ENCODE assay signal across 1 cellular context in genomic region chr6:11430036-11430435, GRCh38.
TF ChIP-seq lines count a peak whose summit lies in the region.

No MANE protein-coding gene starts in this region.

TF ChIP-seq in HepG2, 621 proteins besides CTCF, POLR2A, EP300 and RAD21 (continued from another document):
- TF ChIP-seq ZNF788 (CRISPR knock-in tag; IDR thresholded peaks at IDR 0.05; ENCODE audit: borderline replicate concordance) (0 out of 2 replicates have a peak, but pooled peaks have one; percentile 28), ZNF564 (CRISPR knock-in tag; IDR thresholded peaks at IDR 0.05) (peak; percentile 93), SP140L (CRISPR knock-in tag; IDR thresholded peaks at IDR 0.05; ENCODE audit: borderline replicate concordance) (no peak), ZNF33A (CRISPR knock-in tag; IDR thresholded peaks at IDR 0.05; ENCODE audit: borderline replicate concordance) (no peak), ETV6 (CRISPR knock-in tag; conservative IDR thresholded peaks at IDR 0.05) (no peak), ZNF615 (CRISPR knock-in tag; IDR thresholded peaks at IDR 0.05; ENCODE audit: borderline replicate concordance) (0 out of 2 replicates have a peak, but pooled peaks have one; percentile 39), ZNF567 (CRISPR knock-in tag; IDR thresholded peaks at IDR 0.05; ENCODE audit: borderline replicate concordance) (no peak), FOXP4 (CRISPR knock-in tag; IDR thresholded peaks at IDR 0.05) (no peak), YY1 (IDR thresholded peaks at IDR 0.05; ENCODE audit: insufficient read depth, insufficient replicate concordance, low read depth, low read length) (no peak), HNRNPL (IDR thresholded peaks at IDR 0.05; ENCODE audit: low read depth, low read length) (no peak), ZNF770 (CRISPR knock-in tag; IDR thresholded peaks at IDR 0.05) (no peak), SMC3 (IDR thresholded peaks at IDR 0.05; ENCODE audit: low read length) (no peak), ZBTB46 (CRISPR knock-in tag; IDR thresholded peaks at IDR 0.05; ENCODE audit: borderline replicate concordance) (no peak), SNRNP70 (IDR thresholded peaks at IDR 0.05; ENCODE audit: low read depth, low read length) (no peak), NCOA1 (CRISPR knock-in tag; IDR thresholded peaks at IDR 0.05) (no peak), EEA1 (CRISPR knock-in tag; IDR thresholded peaks at IDR 0.05; ENCODE audit: borderline replicate concordance) (no peak), NAIF1 (CRISPR knock-in tag; IDR thresholded peaks at IDR 0.05; ENCODE audit: borderline replicate concordance) (0 out of 2 replicates have a peak, but pooled peaks have one; percentile 56), NR1H2 (CRISPR knock-in tag; IDR thresholded peaks at IDR 0.05; ENCODE audit: borderline replicate concordance, low read depth) (no peak), ETV5 (CRISPR knock-in tag; IDR thresholded peaks at IDR 0.05; ENCODE audit: borderline replicate concordance) (no peak), GTF2F1 (IDR thresholded peaks at IDR 0.05; ENCODE audit: low read length) (no peak), RBM22 (optimal IDR thresholded peaks at IDR 0.05; ENCODE audit: low read length) (no peak), ZBTB38 (CRISPR knock-in tag; IDR thresholded peaks at IDR 0.05) (peak; percentile 53; the same call in 1 of the 2 replicates), ZNF800 (CRISPR knock-in tag; IDR thresholded peaks at IDR 0.05) (0 out of 2 replicates have a peak, but pooled peaks have one; percentile 9), ZNF841 (CRISPR knock-in tag; IDR thresholded peaks at IDR 0.05; ENCODE audit: borderline replicate concordance) (no peak), JUNB (CRISPR knock-in tag; IDR thresholded peaks at IDR 0.05; ENCODE audit: borderline replicate concordance) (no peak), ZNF670 (CRISPR knock-in tag; IDR thresholded peaks at IDR 0.05; ENCODE audit: borderline replicate concordance) (no peak), ZNF569 (CRISPR knock-in tag; IDR thresholded peaks at IDR 0.05; ENCODE audit: borderline replicate concordance) (no peak)
TF ChIP-seq in HepG2: peak in this region for 6.
